Comparison of ENCODE assay signal across 15 cellular contexts in the genomic region with DNA sequence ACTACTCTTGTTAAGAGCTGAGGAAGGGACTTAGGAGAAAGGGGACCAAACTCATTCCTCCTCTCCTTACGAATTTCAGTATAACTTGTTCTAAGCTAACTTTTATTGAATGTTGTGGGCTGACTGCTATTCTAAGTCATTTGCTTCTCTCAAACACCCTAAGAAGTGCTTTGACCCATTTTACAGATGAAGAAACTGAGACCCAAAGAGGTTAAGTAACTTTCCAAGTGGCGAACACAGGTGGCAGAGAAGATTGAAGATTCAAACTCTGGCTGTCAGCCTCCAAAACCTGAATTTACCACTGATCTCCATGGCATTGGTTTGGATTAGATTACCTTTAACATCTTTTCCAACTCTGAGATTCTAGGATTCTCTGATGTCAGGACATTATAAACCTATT. TPM values are rescaled to one million over a fixed set of nuclear protein-coding genes. Genes with fewer than 3 reads are reported as not detected.
"Had no signal": no experiment of that assay in that cellular context is flagged by ENCODE, and none has a peak within 500 bp of the region (broad histone marks: within the 10 kb centered on the region; RNA-seq: fewer than 3 reads in every experiment).

No MANE protein-coding gene starts in this region.

- H3K27ac Mint-ChIP-seq: activated CD4-positive, alpha-beta memory T cell treated with anti-CD3 and anti-CD28 coated beads, Interleukin-2, amount 10 ng/mL, durations not matched to agents 7 days and 5 days; naive B cell; WTC11 had no signal

- H3K4me3 ChIP-seq: adrenal gland, pancreas had no signal

- H3K36me3 Mint-ChIP-seq: WTC11 had no signal

- H3K4me3 Mint-ChIP-seq: activated CD4-positive, alpha-beta memory T cell treated with anti-CD3 and anti-CD28 coated beads, Interleukin-2, amount 10 ng/mL, durations not matched to agents 7 days and 5 days; activated T-cell treated with anti-CD3 and anti-CD28 coated beads, Interleukin-2, amount 50 U/mL, for 4 hours; naive B cell; WTC11 had no signal

- DNase-seq: activated CD4-positive, alpha-beta memory T cell treated with anti-CD3 and anti-CD28 coated beads, Interleukin-2, amount 10 ng/mL, durations not matched to agents 7 days and 5 days; activated CD4-positive, alpha-beta T cell treated with anti-CD3 and anti-CD28 coated beads for 4 hours; activated effector memory CD4-positive, alpha-beta T cell treated with Interleukin-2 at 50 U/mL for 16 hours; activated naive CD4-positive, alpha-beta T cell treated with anti-CD3 and anti-CD28 coated beads, Interleukin-2, amount 50 U/mL, for 16 hours; activated T-cell treated with anti-CD3 and anti-CD28 coated beads, Interleukin-2, amount 50 U/mL, for 4 hours; foreskin keratinocyte; left colon; naive B cell; pancreas; stimulated activated CD4-positive, alpha-beta T cell treated with anti-CD3 and anti-CD28 coated beads, Interleukin-4, amount 100 ng/mL, for 4 hours; stimulated activated CD8-positive, alpha-beta memory T cell treated with anti-CD3 and anti-CD28 coated beads, Interleukin-4, amount 100 ng/mL, for 48 hours; stimulated activated naive CD4-positive, alpha-beta T cell treated with Interleukin-2 at 50 U/mL for 16 hours; SW 1271 had no signal

- H3K36me3 ChIP-seq: pancreas had no signal

- ATAC-seq: activated T-cell treated with anti-CD3 and anti-CD28 coated beads, Interleukin-2, amount 50 U/mL, for 4 hours; foreskin keratinocyte; left colon; WTC11 had no signal

- H3K27me3 Mint-ChIP-seq: activated CD4-positive, alpha-beta memory T cell treated with anti-CD3 and anti-CD28 coated beads, Interleukin-2, amount 10 ng/mL, durations not matched to agents 7 days and 5 days had no signal

- H3K9me3 Mint-ChIP-seq: activated CD4-positive, alpha-beta memory T cell treated with anti-CD3 and anti-CD28 coated beads, Interleukin-2, amount 10 ng/mL, durations not matched to agents 7 days and 5 days; activated T-cell treated with anti-CD3 and anti-CD28 coated beads, Interleukin-2, amount 50 U/mL, for 4 hours; naive B cell; WTC11 had no signal

- H3K27me3 ChIP-seq: adrenal gland, foreskin keratinocyte had no signal

- H3K4me1 Mint-ChIP-seq: activated CD4-positive, alpha-beta memory T cell treated with anti-CD3 and anti-CD28 coated beads, Interleukin-2, amount 10 ng/mL, durations not matched to agents 7 days and 5 days had no signal

- H3K4me1 ChIP-seq: foreskin keratinocyte, pancreas had no signal

- H3K9me3 ChIP-seq: adrenal gland, pancreas had no signal

- H3K27ac ChIP-seq: foreskin keratinocyte, pancreas had no signal

RNA-seq across cellular contexts. Expression of a gene that starts 52.2 kb away (rescaled TPM):
- total RNA-seq: activated CD4-positive, alpha-beta memory T cell treated with anti-CD3 and anti-CD28 coated beads, Interleukin-2, amount 10 ng/mL, durations not matched to agents 7 days and 5 days had no signal
